Comparison of ENCODE assay signal across 2 cellular contexts in genomic region chr12:75541-75940, GRCh38. TPM values are rescaled to one million over a fixed set of nuclear protein-coding genes. Genes with fewer than 3 reads are reported as not detected.
"Had no signal": no experiment of that assay in that cellular context is flagged by ENCODE, and none has a peak within 500 bp of the region (broad histone marks: within the 10 kb centered on the region; RNA-seq: fewer than 3 reads in every experiment).

No MANE protein-coding gene starts in this region.

RNA-seq across cellular contexts. Expression of gene IQSEC3, which starts 9.0 kb away (rescaled TPM):
- total RNA-seq: bronchial epithelial cell, chondrocyte had no signal
